2 cellular contexts compared by ENCODE assay signal in genomic region chr3:112687214-112687613, GRCh38.
TF ChIP-seq lines count a peak whose summit lies in the region.

No MANE protein-coding gene starts in this region.

TF ChIP-seq in A549, 52 proteins besides CTCF, POLR2A, EP300 and RAD21 (continued from another document):
- no peak for TF ChIP-seq REST (IDR thresholded peaks at IDR 0.05)
- no peak; the same call in 1 of the 2 replicates for TF ChIP-seq GATA3 (IDR thresholded peaks at IDR 0.05; ENCODE audit: borderline replicate concordance)
- no peak for TF ChIP-seq POLR2AphosphoS2 (conservative IDR thresholded peaks at IDR 0.05; ENCODE audit: low read length)

TF ChIP-seq in GM23338, 12 proteins besides CTCF, POLR2A, EP300 and RAD21 (continued from another document):
- TF ChIP-seq ETS1 (IDR thresholded peaks at IDR 0.05): no peak
- TF ChIP-seq NANOG (IDR thresholded peaks at IDR 0.05; ENCODE audit: borderline replicate concordance): no peak
- no peak for TF ChIP-seq ZNF462 (CRISPR knock-in tag; IDR thresholded peaks at IDR 0.05)
- no peak for TF ChIP-seq EZH2phosphoT487 (IDR thresholded peaks at IDR 0.05; ENCODE audit: unreplicated experiment)
- no peak for TF ChIP-seq JUNB (IDR thresholded peaks at IDR 0.05; ENCODE audit: unreplicated experiment)
- TF ChIP-seq ZNF114 (CRISPR knock-in tag; IDR thresholded peaks at IDR 0.05): no peak
- TF ChIP-seq ZNF331 (CRISPR knock-in tag; IDR thresholded peaks at IDR 0.05; ENCODE audit: low read depth): no peak
- TF ChIP-seq CREB1 (CRISPR knock-in tag; IDR thresholded peaks at IDR 0.05; ENCODE audit: low read depth): no peak
- TF ChIP-seq REST (IDR thresholded peaks at IDR 0.05; ENCODE audit: unreplicated experiment): no peak
- no peak for TF ChIP-seq EZH2 (IDR thresholded peaks at IDR 0.05; ENCODE audit: low read depth, unreplicated experiment)
- no peak for TF ChIP-seq POLR2AphosphoS5 (IDR thresholded peaks at IDR 0.05; ENCODE audit: low read depth)
